In genomic region chr12:108289342-108290131, GRCh38 we compare ENCODE assay signal across 1 cellular context.
TF ChIP-seq lines count a peak whose summit lies in the region.

No MANE protein-coding gene starts in this region.

TF ChIP-seq in GM12878, 131 proteins besides CTCF, POLR2A, EP300 and RAD21 (continued from another document):
- TF ChIP-seq ATF2 (IDR thresholded peaks at IDR 0.05; ENCODE audit: low read length) (no peak), TCF7 (IDR thresholded peaks at IDR 0.05; ENCODE audit: borderline replicate concordance) (no peak), MAX (IDR thresholded peaks at IDR 0.05; ENCODE audit: low read depth, low read length) (no peak)
